8 cellular contexts compared by ENCODE assay signal in the genomic region with DNA sequence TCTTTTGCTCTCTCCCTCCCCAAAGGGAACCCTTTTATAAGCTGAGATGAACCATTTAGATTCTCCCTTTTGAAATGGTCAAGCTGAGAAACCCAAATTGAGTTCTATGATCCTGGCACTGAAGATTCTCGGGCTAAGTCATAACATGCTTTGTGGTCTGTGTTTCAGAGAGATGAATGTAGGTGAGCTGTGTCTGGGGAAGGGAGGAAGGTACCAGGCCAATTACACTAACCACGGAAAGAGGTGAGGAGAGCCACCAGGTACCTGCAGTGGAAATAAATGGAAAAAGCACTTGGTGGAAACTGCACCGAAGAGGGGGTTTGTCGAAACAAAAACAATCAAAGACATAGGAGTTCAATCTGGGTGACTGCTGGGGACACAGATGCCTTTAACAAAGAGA. TPM values are rescaled to one million over a fixed set of nuclear protein-coding genes. Genes with fewer than 3 reads are reported as not detected.
A peak's percentile ranks its signal among the peaks of the same experiment; 100 is the strongest.
DNase-seq lines count a peak whose midpoint lies in the region; ATAC-seq, FAIRE-seq and TF ChIP-seq lines count a peak whose summit lies in the region.

No MANE protein-coding gene starts in this region.

- no peak overlapping the region for H3K9ac ChIP-seq in astrocyte (ENCODE audit: low read length)

- no peak for TF ChIP-seq CTCF in GM12865 (IDR thresholded peaks at IDR 0.05; ENCODE audit: insufficient read depth, low read depth, low read length, missing control alignments)
- TF ChIP-seq CTCF in astrocyte (IDR thresholded peaks at IDR 0.05; ENCODE audit: insufficient read depth, low read depth, low read length) = no peak
- TF ChIP-seq CTCF in neutrophil (IDR thresholded peaks at IDR 0.05) = no peak
- no peak for TF ChIP-seq CTCF in lower leg skin (IDR thresholded peaks at IDR 0.05)

- H3K27me3 ChIP-seq in astrocyte (ENCODE audit: insufficient read depth, low read length) = no peaks in the 10 kb centered on the region
- no peaks in the 10 kb centered on the region for H3K27me3 ChIP-seq in neutrophil

- H3K36me3 ChIP-seq in astrocyte (ENCODE audit: insufficient read depth, low read length) (peaks cover 8% of the 10 kb centered on the region), neutrophil (peaks cover 20% of the 10 kb centered on the region)

- no peak for TF ChIP-seq POLR2A in lower leg skin (IDR thresholded peaks at IDR 0.05)

- peaks cover 33% of the 10 kb centered on the region for H3K4me1 Mint-ChIP-seq in astrocyte (ENCODE audit: low read depth, unreplicated experiment)

- H3K9me3 Mint-ChIP-seq in astrocyte (ENCODE audit: unreplicated experiment) = no peaks in the 10 kb centered on the region

- no peak overlapping the region for H2AFZ ChIP-seq in astrocyte (ENCODE audit: low read depth, low read length)

- H3K79me2 ChIP-seq in astrocyte (ENCODE audit: insufficient read depth, low read length) = peaks cover 40% of the 10 kb centered on the region

- no peak for FAIRE-seq in astrocyte (lab: Jason Lieb, UNC)

- peak; percentile 57 for DNase-seq in GM12865 (ENCODE audit: low read depth)
- no peak for DNase-seq in astrocyte (ENCODE audit: low read depth)
- no peak for DNase-seq in SHP77 (lab: John Stamatoyannopoulos, UW)
- no peak for DNase-seq in lower leg skin (ENCODE audit: low spot score in 2 of 2)
- no peak for DNase-seq in cortex of kidney (lab: John Stamatoyannopoulos, UW)

- no peaks in the 10 kb centered on the region for H3K27me3 Mint-ChIP-seq in astrocyte (ENCODE audit: low read depth, unreplicated experiment)

- peaks cover 40% of the 10 kb centered on the region for H3K4me1 ChIP-seq in astrocyte (ENCODE audit: insufficient read depth, low read length)
- H3K4me1 ChIP-seq in neutrophil (ENCODE audit: control insufficient read depth in 1 of 2, insufficient read depth in 1 of 2, low read depth in 1 of 2, low read length in 1 of 2) = peaks cover 52 to 59% of the 10 kb centered on the region in 2 experiments

- ATAC-seq in HG02870 (IDR thresholded peaks at IDR 0.05; ENCODE audit: unreplicated experiment) = peak; percentile 34
- ATAC-seq in GM21528 (IDR thresholded peaks at IDR 0.05; ENCODE audit: low FRiP score, unreplicated experiment) = no peak

- H3K36me3 Mint-ChIP-seq in astrocyte (ENCODE audit: low read depth, unreplicated experiment) = peaks cover 2% of the 10 kb centered on the region

- H3K4me3 ChIP-seq in GM12865 (ENCODE audit: low read depth, low read length) (peak overlapping the region; percentile 59), astrocyte (ENCODE audit: insufficient read depth, low read depth, low read length) (no peak overlapping the region), neutrophil (ENCODE audit: low read depth in 1 of 2, low read length in 1 of 2) (peak overlapping the region; percentile 97 to 98), lower leg skin (ENCODE audit: low read depth, poor library complexity, severe bottlenecking) (no peak overlapping the region)

- no peaks in the 10 kb centered on the region for H3K9me3 ChIP-seq in astrocyte (ENCODE audit: insufficient read depth, low read depth, low read length)
- H3K9me3 ChIP-seq in neutrophil = no peaks in the 10 kb centered on the region

- H3K27ac ChIP-seq in astrocyte (ENCODE audit: low read depth, low read length) = no peak overlapping the region
- H3K27ac ChIP-seq in neutrophil = peak overlapping the region; percentile 92

- peak overlapping the region; percentile 11 for H3K4me3 Mint-ChIP-seq in astrocyte (ENCODE audit: unreplicated experiment)

- no peak overlapping the region for H3K4me2 ChIP-seq in astrocyte (ENCODE audit: low read length)

- intact Hi-C loops in lower leg skin (cut with DNase I; ENCODE audit: low total_unique reads) = no loop called here

- H4K20me1 ChIP-seq in astrocyte (ENCODE audit: insufficient read depth, low read length) = peaks cover 16% of the 10 kb centered on the region

- 69 to 74% methylated on average over 4 of the region's 4 CpGs for WGBS in lower leg skin, 2 donors

- H3K27ac Mint-ChIP-seq in astrocyte (ENCODE audit: unreplicated experiment) = peak overlapping the region; percentile 21

RNA-seq across cellular contexts. Expression of a gene that starts 1.0 kb away (rescaled TPM):
- total RNA-seq in astrocyte (32.6 and 33.3 TPM in 2 replicates), lower leg skin (10 to 100 TPM; 19.6 to 27.5 (median 21.5) TPM)

RNA-seq across cellular contexts. Expression of a gene that starts 11.1 kb away (rescaled TPM):
- total RNA-seq in astrocyte = 52.5 and 52.6 TPM in 2 replicates
- total RNA-seq in lower leg skin = 10 to 100 TPM; 28.1 to 38.4 (median 31.8) TPM

Comparison
In these comparisons a context has a peak if more than half of its experiments do, and no peak if none do; other contexts are left out.
1. H3K4me3 ChIP-seq: peak in GM12865 (single experiment) and neutrophil (2 of 2); none in astrocyte (single experiment) and lower leg skin (single experiment).